ENCODE assay signal across 12 cellular contexts in genomic region chr22:19984851-19985811, GRCh38. TPM values are rescaled to one million over a fixed set of nuclear protein-coding genes. Genes with fewer than 3 reads are reported as not detected.
DNase-seq lines count a peak whose midpoint lies in the region; ATAC-seq and TF ChIP-seq lines count a peak whose summit lies in the region.
"Had no signal": no experiment of that assay in that cellular context is flagged by ENCODE, and none has a peak within 500 bp of the region (broad histone marks: within the 10 kb centered on the region; RNA-seq: fewer than 3 reads in every experiment).

No MANE protein-coding gene starts in this region.

- H3K9ac ChIP-seq in IMR-90 (ENCODE audit: low read depth, low read length) (no peak overlapping the region), skeletal muscle tissue (ENCODE audit: low read depth in 1 of 3, low read length in 3 of 3) (peak overlapping the region; percentile 81 to 94 (median 94))

- H3K4me1 ChIP-seq in IMR-90 (ENCODE audit: control insufficient read depth, insufficient read depth, low read length), result peaks cover 13% of the 10 kb centered on the region
- peaks cover 58 to 71% (median 65%) of the 10 kb centered on the region in 3 donors for H3K4me1 ChIP-seq in skeletal muscle tissue (ENCODE audit: control insufficient read depth in 3 of 3, insufficient read depth in 3 of 3, low read length in 3 of 3)

- peaks cover 18% of the 10 kb centered on the region; the same call in 1 of the 2 replicates for H4K20me1 ChIP-seq in IMR-90 (ENCODE audit: insufficient read depth, low read length)

- peaks cover 7% of the 10 kb centered on the region for H3K36me3 ChIP-seq in IMR-90 (ENCODE audit: control insufficient read depth, insufficient read depth, low read length)
- peaks cover 5 to 14% (median 13%) of the 10 kb centered on the region in 3 donors for H3K36me3 ChIP-seq in skeletal muscle tissue (ENCODE audit: control insufficient read depth in 3 of 3, insufficient read depth in 3 of 3, low read length in 3 of 3)

- peak overlapping the region; percentile 97 for H2AK5ac ChIP-seq in IMR-90 (ENCODE audit: low read depth, low read length)

- in situ Hi-C loops in IMR-90 (cut with MboI; ENCODE audit: low sequenced_read_pairs), result no loop called here

- CTCF ChIA-PET in IMR-90 (lab: Yijun Ruan, JAX), result interaction anchor here (0.5 kb wide), 1 partner anchor 985 kb away, joined by 3 read pairs; no protein-coding TSS in a partner anchor
- CTCF ChIA-PET in activated CD8-positive, alpha-beta memory T cell treated with anti-CD3 and anti-CD28 coated beads, Interleukin-2, amount 10 ng/mL, durations not matched to agents 7 days and 5 days (lab: Charles Lee), result interaction anchor here (0.7 to 3.4 kb wide), 5 partner anchors 11 to 255 kb away, joined by 3 to 10 read pairs (median 4); no protein-coding TSS in a partner anchor

- H3K4me2 ChIP-seq in IMR-90 (ENCODE audit: low read depth, low read length), result no peak overlapping the region

- H3K9me3 ChIP-seq in IMR-90 (ENCODE audit: control insufficient read depth, insufficient read depth, low read length), result no peaks in the 10 kb centered on the region
- H3K9me3 ChIP-seq in skeletal muscle tissue (ENCODE audit: control insufficient read depth in 3 of 3, low read length in 3 of 3), result no peaks in the 10 kb centered on the region
- H3K9me3 ChIP-seq: lower lobe of right lung had no signal

- H3K79me1 ChIP-seq in IMR-90 (ENCODE audit: low read depth in 1 of 2, low read length in 2 of 2), result peaks cover 4 to 37% of the 10 kb centered on the region in 2 experiments; a peak in 3 of 4 replicates

- dilution Hi-C loops in IMR-90 (cut with HindIII; ENCODE audit: low sequenced_read_pairs, unreplicated experiment), result no loop called here

- intact Hi-C loops in IMR-90 (cut with micrococcal nuclease), result no loop called here

- peaks cover 3% of the 10 kb centered on the region for H3K36me3 Mint-ChIP-seq in mesothelial cell of epicardium
- H3K36me3 Mint-ChIP-seq in activated CD8-positive, alpha-beta memory T cell treated with anti-CD3 and anti-CD28 coated beads, Interleukin-2, amount 10 ng/mL, durations not matched to agents 7 days and 5 days, result no peaks in the 10 kb centered on the region

- no peak overlapping the region for H3K4me3 ChIP-seq in IMR-90 (ENCODE audit: insufficient read depth, low read depth, low read length)
- H3K4me3 ChIP-seq in coronary artery, result peak overlapping the region; percentile 85
- H3K4me3 ChIP-seq in skeletal muscle tissue (ENCODE audit: low read length in 3 of 3), result peak overlapping the region; percentile 73 to 86 (median 80)

- 0 out of 2 replicates have a peak overlapping the region, but pooled peaks have one; percentile 45 for H2BK20ac ChIP-seq in IMR-90 (ENCODE audit: low read depth, low read length)

- peaks cover 18% of the 10 kb centered on the region for H3K4me1 Mint-ChIP-seq in mesothelial cell of epicardium
- H3K4me1 Mint-ChIP-seq in activated CD8-positive, alpha-beta memory T cell treated with anti-CD3 and anti-CD28 coated beads, Interleukin-2, amount 10 ng/mL, durations not matched to agents 7 days and 5 days, result no peaks in the 10 kb centered on the region

- no peak overlapping the region; the same call in 1 of the 2 replicates for H3K18ac ChIP-seq in IMR-90 (ENCODE audit: low read depth, low read length)

- peak overlapping the region; percentile 79 for H4K91ac ChIP-seq in IMR-90 (ENCODE audit: insufficient read depth, low read depth, low read length)

- H3K9me3 Mint-ChIP-seq in mesothelial cell of epicardium, result no peaks in the 10 kb centered on the region
- H3K9me3 Mint-ChIP-seq in activated CD8-positive, alpha-beta memory T cell treated with anti-CD3 and anti-CD28 coated beads, Interleukin-2, amount 10 ng/mL, durations not matched to agents 7 days and 5 days (ENCODE audit: low read depth), result no peaks in the 10 kb centered on the region

- H3K27ac ChIP-seq in IMR-90 (ENCODE audit: insufficient read depth, low read length), result no peak overlapping the region
- H3K27ac ChIP-seq in coronary artery, result peak overlapping the region; percentile 95 to 97
- peak overlapping the region; percentile 98 for H3K27ac ChIP-seq in skeletal muscle tissue (ENCODE audit: low read depth, low read length)
- H3K27ac ChIP-seq: SK-N-MC had no signal

- no peak overlapping the region for H3K23ac ChIP-seq in IMR-90 (ENCODE audit: low read depth, low read length)

- H3K56ac ChIP-seq in IMR-90 (ENCODE audit: extremely low read depth, insufficient read depth, low read length), result no peak overlapping the region

- no peak for TF ChIP-seq POLR2A in IMR-90 (IDR thresholded peaks at IDR 0.05; ENCODE audit: low read depth, low read length)

- H2BK5ac ChIP-seq in IMR-90 (ENCODE audit: low read depth, low read length, poor library complexity, severe bottlenecking), result peak overlapping the region; percentile 44

- TF ChIP-seq RAD21 in IMR-90 (IDR thresholded peaks at IDR 0.05; ENCODE audit: low read length), result no peak

- peak overlapping the region; percentile 41 for H3K4me3 Mint-ChIP-seq in mesothelial cell of epicardium
- no peak overlapping the region for H3K4me3 Mint-ChIP-seq in activated CD8-positive, alpha-beta memory T cell treated with anti-CD3 and anti-CD28 coated beads, Interleukin-2, amount 10 ng/mL, durations not matched to agents 7 days and 5 days

- peak overlapping the region; percentile 68 for H2BK120ac ChIP-seq in IMR-90 (ENCODE audit: low read depth, low read length)

- peaks cover 17% of the 10 kb centered on the region for H3K9me1 ChIP-seq in IMR-90 (ENCODE audit: insufficient read depth, low read length)

- TF ChIP-seq CTCF in IMR-90 (conservative IDR thresholded peaks at IDR 0.05; ENCODE audit: low read depth, low read length) (no peak), coronary artery (IDR thresholded peaks at IDR 0.05) (no peak), mesothelial cell of epicardium (IDR thresholded peaks at IDR 0.05; ENCODE audit: unreplicated experiment) (no peak)

- ATAC-seq in IMR-90 (ENCODE audit: low read depth) (no peak), GM18867 (IDR thresholded peaks at IDR 0.05; ENCODE audit: unreplicated experiment) (no peak), HG03469 (IDR thresholded peaks at IDR 0.05; ENCODE audit: unreplicated experiment) (no peak)
- ATAC-seq in activated CD8-positive, alpha-beta memory T cell treated with anti-CD3 and anti-CD28 coated beads, Interleukin-2, amount 10 ng/mL, durations not matched to agents 7 days and 5 days, result no peak
- ATAC-seq: lower lobe of right lung had no signal

- H3K4ac ChIP-seq in IMR-90 (ENCODE audit: low read depth, low read length), result peak overlapping the region; percentile 73

- POLR2A ChIA-PET in IMR-90 (lab: Charles Lee; ENCODE audit: unreplicated experiment), result no interaction called here

- H3K14ac ChIP-seq in IMR-90 (replicated peaks; ENCODE audit: low read depth, low read length), result 0 out of 2 replicates have a peak overlapping the region, but pooled peaks have one; percentile 14

- 97% methylated on average over 5 of the region's 11 CpGs; no CpG with 5 or more reads in 1 of the 2 experiments for WGBS in IMR-90 (ENCODE audit: extremely low coverage in 2 of 2, insufficient read length in 1 of 2), 2 experiments

- H3K27me3 Mint-ChIP-seq in mesothelial cell of epicardium (ENCODE audit: low read depth), result no peaks in the 10 kb centered on the region
- no peaks in the 10 kb centered on the region for H3K27me3 Mint-ChIP-seq in activated CD8-positive, alpha-beta memory T cell treated with anti-CD3 and anti-CD28 coated beads, Interleukin-2, amount 10 ng/mL, durations not matched to agents 7 days and 5 days

- peak overlapping the region; percentile 87 for H2AK9ac ChIP-seq in IMR-90 (replicated peaks; ENCODE audit: low read depth, low read length, poor library complexity)

- peak overlapping the region in 1 of 2 experiments; percentile 35; a peak in 1 of 4 replicates for H4K8ac ChIP-seq in IMR-90 (ENCODE audit: low read depth in 2 of 2, low read length in 2 of 2)

- BruUV-seq in IMR-90 (replicated peaks; lab: Mats Ljungman, UMichigan), result no TSS peak

- H2AFZ ChIP-seq in IMR-90 (replicated peaks; ENCODE audit: low read length, poor library complexity), result peak overlapping the region; percentile 58

- DNase-seq in IMR-90 (no peak), coronary artery (ENCODE audit: low spot score) (no peak), mesothelial cell of epicardium (ENCODE audit: low spot score in 2 of 2, unreplicated experiment in 2 of 2) (no peak), globus pallidus (ENCODE audit: low spot score) (no peak)
- DNase-seq in activated CD8-positive, alpha-beta memory T cell treated with anti-CD3 and anti-CD28 coated beads, Interleukin-2, amount 10 ng/mL, durations not matched to agents 7 days and 5 days, result no peak
- DNase-seq: COR-L47, KG1, lower lobe of right lung had no signal

- no peak overlapping the region for H3K27ac Mint-ChIP-seq in mesothelial cell of epicardium
- no peak overlapping the region for H3K27ac Mint-ChIP-seq in activated CD8-positive, alpha-beta memory T cell treated with anti-CD3 and anti-CD28 coated beads, Interleukin-2, amount 10 ng/mL, durations not matched to agents 7 days and 5 days

- no peak overlapping the region for H4K5ac ChIP-seq in IMR-90 (ENCODE audit: low read depth, low read length)

- peak overlapping the region; percentile 81; the same call in 2 of the 3 replicates for H2BK15ac ChIP-seq in IMR-90 (ENCODE audit: low read depth, low read length)

- H3K27me3 ChIP-seq in IMR-90 (ENCODE audit: control insufficient read depth, insufficient read depth, low read length) (no peaks in the 10 kb centered on the region), skeletal muscle tissue (ENCODE audit: control insufficient read depth in 3 of 3, insufficient read depth in 3 of 3, low read length in 3 of 3) (no peaks in the 10 kb centered on the region)

RNA-seq across cellular contexts. Expression of gene ARVCF, which starts 31.5 kb away (rescaled TPM):
- total RNA-seq in IMR-90 (2012; rRNA removed) (8.6 and 12.2 TPM in 2 replicates), mesothelial cell of epicardium (38.4 to 43.8 TPM (median 41.2 TPM) in 3 replicates), skeletal muscle tissue (49.6 TPM)
- polyA plus RNA-seq in IMR-90 (2012; rRNA removed), result 14.1 and 18.1 TPM in 2 replicates
- polyA plus RNA-seq in IMR-90 (2012; cell fraction: cytosol; rRNA removed), result 8.9 and 14.7 TPM in 2 replicates
- polyA plus RNA-seq in IMR-90 (2012; cell fraction: nucleus; rRNA removed; ENCODE audit: low replicate concordance), result 46.1 and 149 TPM in 2 replicates
- total RNA-seq in activated CD8-positive, alpha-beta memory T cell treated with anti-CD3 and anti-CD28 coated beads, Interleukin-2, amount 10 ng/mL, durations not matched to agents 7 days and 5 days, result under 1 TPM; 0.50 to 0.70 TPM

RNA-seq across cellular contexts. Expression of gene TANGO2, which starts 35.8 kb away (rescaled TPM):
- total RNA-seq in IMR-90 (2012; rRNA removed), result 60.5 and 75.1 TPM in 2 replicates
- 43.2 and 45.1 TPM in 2 replicates for polyA plus RNA-seq in IMR-90 (2012; rRNA removed)
- polyA plus RNA-seq in IMR-90 (2012; cell fraction: cytosol; rRNA removed), result 33.0 and 52.8 TPM in 2 replicates
- 45.9 and 91.8 TPM in 2 replicates for polyA plus RNA-seq in IMR-90 (2012; cell fraction: nucleus; rRNA removed; ENCODE audit: low replicate concordance)
- 13.4 to 17.5 TPM (median 15.6 TPM) in 3 replicates for total RNA-seq in mesothelial cell of epicardium
- 13.6 TPM for total RNA-seq in skeletal muscle tissue
- total RNA-seq in activated CD8-positive, alpha-beta memory T cell treated with anti-CD3 and anti-CD28 coated beads, Interleukin-2, amount 10 ng/mL, durations not matched to agents 7 days and 5 days, result 10 to 100 TPM; 36.7 to 44.5 TPM

RNA-seq across cellular contexts. Expression of gene TXNRD2, which starts 43.5 kb away (rescaled TPM):
- 14.7 and 15.6 TPM in 2 replicates for total RNA-seq in IMR-90 (2012; rRNA removed)
- 25.7 and 28.4 TPM in 2 replicates for polyA plus RNA-seq in IMR-90 (2012; rRNA removed)
- polyA plus RNA-seq in IMR-90 (2012; cell fraction: cytosol; rRNA removed), result 29.7 and 38.9 TPM in 2 replicates
- 47.3 and 92.8 TPM in 2 replicates for polyA plus RNA-seq in IMR-90 (2012; cell fraction: nucleus; rRNA removed; ENCODE audit: low replicate concordance)
- total RNA-seq in mesothelial cell of epicardium, result 21.0 to 23.2 TPM (median 22.9 TPM) in 3 replicates
- 13.6 TPM for total RNA-seq in skeletal muscle tissue
- total RNA-seq in activated CD8-positive, alpha-beta memory T cell treated with anti-CD3 and anti-CD28 coated beads, Interleukin-2, amount 10 ng/mL, durations not matched to agents 7 days and 5 days, result 10 to 100 TPM; 20.5 to 23.1 TPM

RNA-seq across cellular contexts. Expression of gene COMT, which starts 43.6 kb away (rescaled TPM):
- total RNA-seq in IMR-90 (2012; rRNA removed) (175 and 202 TPM in 2 replicates), mesothelial cell of epicardium (87.8 to 93.5 TPM (median 93.5 TPM) in 3 replicates), skeletal muscle tissue (25.6 TPM)
- polyA plus RNA-seq in IMR-90 (2012; rRNA removed), result 296 and 347 TPM in 2 replicates
- 473 and 691 TPM in 2 replicates for polyA plus RNA-seq in IMR-90 (2012; cell fraction: cytosol; rRNA removed)
- 159 and 329 TPM in 2 replicates for polyA plus RNA-seq in IMR-90 (2012; cell fraction: nucleus; rRNA removed; ENCODE audit: low replicate concordance)
- 10 to 100 TPM; 92.6 to 95.3 TPM for total RNA-seq in activated CD8-positive, alpha-beta memory T cell treated with anti-CD3 and anti-CD28 coated beads, Interleukin-2, amount 10 ng/mL, durations not matched to agents 7 days and 5 days
